ENCODE assay signal across 11 cellular contexts in genomic region chr3:56769125-56769709, GRCh38. TPM values are rescaled to one million over a fixed set of nuclear protein-coding genes. Genes with fewer than 3 reads are reported as not detected.
DNase-seq lines count a peak whose midpoint lies in the region; ATAC-seq and TF ChIP-seq lines count a peak whose summit lies in the region.
"Had no signal": no experiment of that assay in that cellular context is flagged by ENCODE, and none has a peak within 500 bp of the region (broad histone marks: within the 10 kb centered on the region; RNA-seq: fewer than 3 reads in every experiment).

No MANE protein-coding gene starts in this region.

- no peaks in the 10 kb centered on the region for H3K27me3 Mint-ChIP-seq in stimulated activated naive CD8-positive, alpha-beta T cell treated with anti-CD3 and anti-CD28 coated beads, Interleukin-15, Interleukin-2, amounts not matched to agents 100 ng/mL and 50 ng/mL, for 24 hours
- peaks cover 2% of the 10 kb centered on the region for H3K27me3 Mint-ChIP-seq in glutamatergic neuron (ENCODE audit: unreplicated experiment)
- H3K27me3 Mint-ChIP-seq in natural killer cell (ENCODE audit: low read depth in 2 of 2): no peaks in the 10 kb centered on the region

- no peaks in the 10 kb centered on the region for H3K9me3 Mint-ChIP-seq in stimulated activated naive CD8-positive, alpha-beta T cell treated with anti-CD3 and anti-CD28 coated beads, Interleukin-15, Interleukin-2, amounts not matched to agents 100 ng/mL and 50 ng/mL, for 24 hours
- H3K9me3 Mint-ChIP-seq in glutamatergic neuron (ENCODE audit: unreplicated experiment): no peaks in the 10 kb centered on the region
- H3K9me3 Mint-ChIP-seq in natural killer cell: no peaks in the 10 kb centered on the region

- TF ChIP-seq CTCF in glutamatergic neuron (IDR thresholded peaks at IDR 0.05; ENCODE audit: partially characterized antibody, unreplicated experiment) (no peak), natural killer cell (IDR thresholded peaks at IDR 0.05) (no peak)

- H3K4me3 Mint-ChIP-seq in stimulated activated naive CD8-positive, alpha-beta T cell treated with anti-CD3 and anti-CD28 coated beads, Interleukin-15, Interleukin-2, amounts not matched to agents 100 ng/mL and 50 ng/mL, for 24 hours: no peak overlapping the region
- H3K4me3 Mint-ChIP-seq in glutamatergic neuron (ENCODE audit: unreplicated experiment): peak overlapping the region; percentile 33
- peak overlapping the region; percentile 76 for H3K4me3 Mint-ChIP-seq in natural killer cell

- H3K36me3 Mint-ChIP-seq in stimulated activated naive CD8-positive, alpha-beta T cell treated with anti-CD3 and anti-CD28 coated beads, Interleukin-15, Interleukin-2, amounts not matched to agents 100 ng/mL and 50 ng/mL, for 24 hours (ENCODE audit: low read depth): peaks cover 77% of the 10 kb centered on the region
- H3K36me3 Mint-ChIP-seq in glutamatergic neuron (ENCODE audit: unreplicated experiment) (no peaks in the 10 kb centered on the region), natural killer cell (peaks cover 33% of the 10 kb centered on the region)

- TF ChIP-seq POLR2A in GM18505 (IDR thresholded peaks at IDR 0.05; ENCODE audit: borderline replicate concordance, extremely low read depth, insufficient read depth, insufficient read length): no peak

- intact Hi-C loops in natural killer cell (cut with micrococcal nuclease): no loop called here

- peak overlapping the region; percentile 72 for H3K27ac Mint-ChIP-seq in stimulated activated naive CD8-positive, alpha-beta T cell treated with anti-CD3 and anti-CD28 coated beads, Interleukin-15, Interleukin-2, amounts not matched to agents 100 ng/mL and 50 ng/mL, for 24 hours
- H3K27ac Mint-ChIP-seq in glutamatergic neuron (ENCODE audit: unreplicated experiment): peak overlapping the region; percentile 45
- H3K27ac Mint-ChIP-seq in natural killer cell: peak overlapping the region; percentile 87 to 91

- no peak for DNase-seq in stimulated activated naive CD8-positive, alpha-beta T cell treated with anti-CD3 and anti-CD28 coated beads, Interleukin-15, Interleukin-2, amounts not matched to agents 100 U/mL and 50 U/mL, for 24 hours
- DNase-seq in glutamatergic neuron (peak; percentile 23), natural killer cell (no peak), DMS79 (lab: John Stamatoyannopoulos, UW) (no peak)
- no peak for DNase-seq in activated CD4-positive, CD25-positive, alpha-beta regulatory T cell treated with anti-CD3 and anti-CD28 coated beads, Interleukin-2, amount 50 U/mL, for 72 hours
- DNase-seq: hippocampal formation, NCI-H2081 treated with DMSO at 0.1 percent for 48 hours, occipital lobe had no signal

- ATAC-seq in stimulated activated naive CD8-positive, alpha-beta T cell treated with anti-CD3 and anti-CD28 coated beads, Interleukin-15, Interleukin-2, amounts not matched to agents 100 U/mL and 50 U/mL, for 24 hours: no peak
- no peak for ATAC-seq in natural killer cell
- ATAC-seq in GM18505 (IDR thresholded peaks at IDR 0.05; ENCODE audit: unreplicated experiment): no peak
- ATAC-seq in GM21390 (IDR thresholded peaks at IDR 0.05; ENCODE audit: unreplicated experiment): no peak

- peaks cover 70% of the 10 kb centered on the region for H3K4me1 Mint-ChIP-seq in stimulated activated naive CD8-positive, alpha-beta T cell treated with anti-CD3 and anti-CD28 coated beads, Interleukin-15, Interleukin-2, amounts not matched to agents 100 ng/mL and 50 ng/mL, for 24 hours (ENCODE audit: low read depth)
- H3K4me1 Mint-ChIP-seq in glutamatergic neuron (ENCODE audit: low read depth, unreplicated experiment): peaks cover 13% of the 10 kb centered on the region
- peaks cover 72 to 74% of the 10 kb centered on the region in 2 donors for H3K4me1 Mint-ChIP-seq in natural killer cell

RNA-seq across cellular contexts. Expression of gene ARHGEF3, which starts 32.5 kb away (rescaled TPM):
- total RNA-seq in glutamatergic neuron (ENCODE audit: unreplicated experiment): 10.8 TPM
- 100 to 1,000 TPM; 112 to 211 (median 135) TPM for total RNA-seq in natural killer cell
